ENCODE assay signal across 1 cellular context in the genomic region with DNA sequence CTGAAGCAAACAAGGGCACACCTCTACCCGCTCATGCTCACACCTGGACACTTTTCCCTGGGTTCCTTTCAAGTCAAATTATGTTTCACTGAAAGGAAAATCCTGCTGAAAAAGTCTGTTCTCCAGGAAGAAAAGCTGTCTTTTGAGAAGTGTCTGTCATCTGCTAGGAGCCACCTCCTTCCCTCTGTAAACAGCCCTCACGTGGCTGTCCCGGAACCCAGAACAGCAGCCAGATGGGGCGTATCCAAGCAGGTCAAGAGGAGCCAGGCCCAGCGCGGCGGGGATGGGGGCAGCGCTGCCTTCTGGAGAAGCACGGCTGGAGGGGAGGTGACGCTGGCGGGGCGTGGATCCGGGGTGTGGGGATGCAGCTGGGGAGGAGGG.
TF ChIP-seq lines count a peak whose summit lies in the region.

Gene PNPLA7 (minus strand): TSS at position 162 of the 381 bp plus-strand sequence. CDS start 205 bp downstream, outside the sequence.

TF ChIP-seq in IMR-90, 13 proteins besides CTCF, POLR2A, EP300 and RAD21:
- no peak for TF ChIP-seq RCOR1 (IDR thresholded peaks at IDR 0.05; ENCODE audit: insufficient replicate concordance, low read length)
- no peak for TF ChIP-seq ELK1 (IDR thresholded peaks at IDR 0.05; ENCODE audit: borderline replicate concordance, low read depth, low read length)
- TF ChIP-seq BHLHE40 (IDR thresholded peaks at IDR 0.05; ENCODE audit: low read depth, low read length): peak; percentile 72; the same call in 1 of the 2 replicates
- no peak for TF ChIP-seq SMC3 (IDR thresholded peaks at IDR 0.05; ENCODE audit: low read depth, low read length)
- no peak for TF ChIP-seq MXI1 (IDR thresholded peaks at IDR 0.05; ENCODE audit: borderline replicate concordance, low read depth, low read length)
- TF ChIP-seq, protein P1, sequence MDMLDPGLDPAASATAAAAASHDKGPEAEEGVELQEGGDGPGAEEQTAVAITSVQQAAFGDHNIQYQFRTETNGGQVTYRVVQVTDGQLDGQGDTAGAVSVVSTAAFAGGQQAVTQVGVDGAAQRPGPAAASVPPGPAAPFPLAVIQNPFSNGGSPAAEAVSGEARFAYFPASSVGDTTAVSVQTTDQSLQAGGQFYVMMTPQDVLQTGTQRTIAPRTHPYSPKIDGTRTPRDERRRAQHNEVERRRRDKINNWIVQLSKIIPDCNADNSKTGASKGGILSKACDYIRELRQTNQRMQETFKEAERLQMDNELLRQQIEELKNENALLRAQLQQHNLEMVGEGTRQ (IDR thresholded peaks at IDR 0.05; ENCODE audit: low read depth, low read length): peak; percentile 70
- TF ChIP-seq MAFK (IDR thresholded peaks at IDR 0.05; ENCODE audit: low read depth, low read length): no peak
- TF ChIP-seq FOS (IDR thresholded peaks at IDR 0.05; ENCODE audit: low read depth, low read length): no peak
- no peak for TF ChIP-seq CHD1 (IDR thresholded peaks at IDR 0.05; ENCODE audit: low read depth, low read length)
- no peak for TF ChIP-seq RFX5 (IDR thresholded peaks at IDR 0.05; ENCODE audit: low read depth, low read length)
TF ChIP-seq in IMR-90: peak in this region for 2.
